Comparison of ENCODE assay signal across 10 cellular contexts in genomic region chr14:90263748-90264449, GRCh38. TPM values are rescaled to one million over a fixed set of nuclear protein-coding genes. Genes with fewer than 3 reads are reported as not detected.
DNase-seq lines count a peak whose midpoint lies in the region; ATAC-seq and TF ChIP-seq lines count a peak whose summit lies in the region.
"Had no signal": no experiment of that assay in that cellular context is flagged by ENCODE, and none has a peak within 500 bp of the region (broad histone marks: within the 10 kb centered on the region; RNA-seq: fewer than 3 reads in every experiment).

No MANE protein-coding gene starts in this region.

- intact Hi-C loops in ascending aorta (cut with DNase I), result no loop called here

- H3K4me1 ChIP-seq in ascending aorta (no peaks in the 10 kb centered on the region), mesenchymal stem cell (ENCODE audit: control insufficient read depth, insufficient read depth, low read depth, low read length) (no peaks in the 10 kb centered on the region)

- H2AK5ac ChIP-seq in mesenchymal stem cell (ENCODE audit: low read length, severe bottlenecking), result no peak overlapping the region

- TF ChIP-seq CTCF in ascending aorta (IDR thresholded peaks at IDR 0.05), result no peak

- H2AFZ ChIP-seq in mesenchymal stem cell (ENCODE audit: low read depth, low read length), result no peak overlapping the region

- H3K36me3 Mint-ChIP-seq in T-helper 1 cell treated with Interleukin-12 subunit alpha and Interleukin-12 subunit beta and Interleukin-4 antibody, amounts not matched to agents 30 μg/mL and 1 μg/mL, for 36 hours (ENCODE audit: low read depth), result peaks cover 40% of the 10 kb centered on the region

- no peak overlapping the region for H3K4me2 ChIP-seq in mesenchymal stem cell (ENCODE audit: low read length, poor library complexity, severe bottlenecking)

- peaks cover 10% of the 10 kb centered on the region for H3K4me1 Mint-ChIP-seq in T-helper 1 cell treated with Interleukin-12 subunit alpha and Interleukin-12 subunit beta and Interleukin-4 antibody, amounts not matched to agents 30 μg/mL and 1 μg/mL, for 36 hours (ENCODE audit: low read depth)

- peaks cover 28% of the 10 kb centered on the region for H3K79me1 ChIP-seq in mesenchymal stem cell (replicated peaks; ENCODE audit: low read length, poor library complexity, severe bottlenecking)

- H3K36me3 ChIP-seq in ascending aorta (peaks cover 64 to 91% of the 10 kb centered on the region in 2 donors), mesenchymal stem cell (ENCODE audit: control insufficient read depth in 1 of 2, insufficient read depth in 2 of 2, low read depth in 1 of 2, low read length in 2 of 2) (peaks cover 47 to 91% of the 10 kb centered on the region in 2 experiments)

- no peaks in the 10 kb centered on the region for H3K27me3 Mint-ChIP-seq in T-helper 1 cell treated with Interleukin-12 subunit alpha and Interleukin-12 subunit beta and Interleukin-4 antibody, amounts not matched to agents 30 μg/mL and 1 μg/mL, for 36 hours (ENCODE audit: low read depth)

- H3K9me3 ChIP-seq in ascending aorta (no peaks in the 10 kb centered on the region), mesenchymal stem cell (ENCODE audit: control insufficient read depth, low read length) (no peaks in the 10 kb centered on the region)
- H3K9me3 ChIP-seq: spleen had no signal

- H3K18ac ChIP-seq in mesenchymal stem cell (ENCODE audit: low read depth in 1 of 2, low read length in 2 of 2), result no peak overlapping the region

- H3K27ac Mint-ChIP-seq in T-helper 1 cell treated with Interleukin-12 subunit alpha and Interleukin-12 subunit beta and Interleukin-4 antibody, amounts not matched to agents 30 μg/mL and 1 μg/mL, for 36 hours, result peak overlapping the region; percentile 45

- H3K4me3 ChIP-seq in ascending aorta (no peak overlapping the region), mesenchymal stem cell (ENCODE audit: insufficient read depth in 1 of 2, low read depth in 1 of 2, low read length in 2 of 2) (no peak overlapping the region)
- H3K4me3 ChIP-seq: spleen had no signal

- H4K8ac ChIP-seq in mesenchymal stem cell (ENCODE audit: low read length), result no peak overlapping the region

- DNase-seq in DMS153 (lab: John Stamatoyannopoulos, UW) (no peak), ascending aorta (ENCODE audit: low spot score in 2 of 2) (no peak), mesenchymal stem cell (no peak)
- DNase-seq in activated effector memory CD4-positive, alpha-beta T cell treated with anti-CD3 and anti-CD28 coated beads, Interleukin-2, amount 50 U/mL, for 16 hours, result no peak
- DNase-seq: spleen had no signal

- H2BK12ac ChIP-seq in mesenchymal stem cell (ENCODE audit: low read length in 2 of 2), result no peak overlapping the region

- H2BK5ac ChIP-seq in mesenchymal stem cell (ENCODE audit: low read depth, low read length, poor library complexity, severe bottlenecking), result no peak overlapping the region

- no peak overlapping the region for H4K91ac ChIP-seq in mesenchymal stem cell (ENCODE audit: low read length)

- peaks cover 6% of the 10 kb centered on the region for H3K9me3 Mint-ChIP-seq in T-helper 1 cell treated with Interleukin-12 subunit alpha and Interleukin-12 subunit beta and Interleukin-4 antibody, amounts not matched to agents 30 μg/mL and 1 μg/mL, for 36 hours

- H3K23ac ChIP-seq in mesenchymal stem cell (ENCODE audit: low read length in 2 of 2), result no peak overlapping the region

- no peak overlapping the region for H3K9ac ChIP-seq in mesenchymal stem cell (ENCODE audit: low read length)

- no peak overlapping the region for H3K4ac ChIP-seq in mesenchymal stem cell (ENCODE audit: low read depth in 1 of 2, low read length in 2 of 2)

- H3K14ac ChIP-seq in mesenchymal stem cell (ENCODE audit: low read length in 2 of 2), result no peak overlapping the region

- ATAC-seq in GM18517 (IDR thresholded peaks at IDR 0.05; ENCODE audit: unreplicated experiment) (peak; percentile 96), GM19468 (IDR thresholded peaks at IDR 0.05; ENCODE audit: extremely low read depth, unreplicated experiment) (peak; percentile 62), HG03039 (IDR thresholded peaks at IDR 0.05; ENCODE audit: unreplicated experiment) (peak; percentile 64)

- no peak overlapping the region for H3K4me3 Mint-ChIP-seq in T-helper 1 cell treated with Interleukin-12 subunit alpha and Interleukin-12 subunit beta and Interleukin-4 antibody, amounts not matched to agents 30 μg/mL and 1 μg/mL, for 36 hours

- WGBS in mesenchymal stem cell, result 93% methylated on average over 8 of the region's 8 CpGs

- no peak overlapping the region for H2BK120ac ChIP-seq in mesenchymal stem cell (ENCODE audit: low read depth, low read length)

- H3K27me3 ChIP-seq in ascending aorta (no peaks in the 10 kb centered on the region), mesenchymal stem cell (ENCODE audit: control insufficient read depth in 1 of 2, insufficient read depth in 1 of 2, low read length in 2 of 2) (no peaks in the 10 kb centered on the region)
- H3K27me3 ChIP-seq: spleen had no signal

- H3K27ac ChIP-seq in ascending aorta, result no peak overlapping the region
- H3K27ac ChIP-seq in mesenchymal stem cell (ENCODE audit: low read length, poor library complexity, severe bottlenecking), result no peak overlapping the region
- H3K27ac ChIP-seq: RWPE1 had no signal

- no peak overlapping the region for H2BK15ac ChIP-seq in mesenchymal stem cell (ENCODE audit: low read depth, poor library complexity, severe bottlenecking)

RNA-seq across cellular contexts. Expression of gene PSMC1, which starts 7.5 kb away (rescaled TPM):
- 93.2 TPM for total RNA-seq in ascending aorta
- polyA plus RNA-seq in mesenchymal stem cell (2013, experiment 1 of 2), result 135 TPM
- polyA plus RNA-seq in mesenchymal stem cell (2013, experiment 2 of 2), result 146 TPM
